In genomic region chr18:54357082-54357659, GRCh38 we compare ENCODE assay signal across 8 cellular contexts. TPM values are rescaled to one million over a fixed set of nuclear protein-coding genes. Genes with fewer than 3 reads are reported as not detected.
DNase-seq lines count a peak whose midpoint lies in the region; ATAC-seq and TF ChIP-seq lines count a peak whose summit lies in the region.

No MANE protein-coding gene starts in this region.

- peaks cover 14% of the 10 kb centered on the region for H3K4me1 Mint-ChIP-seq in CD14-positive monocyte
- peaks cover 6% of the 10 kb centered on the region for H3K4me1 Mint-ChIP-seq in activated T-helper 17 cell treated with anti-CD3 and anti-CD28 coated beads, Interleukin-2, amount 50 U/mL, for 72 hours

- H3K4me3 Mint-ChIP-seq in CD14-positive monocyte = peak overlapping the region; percentile 98 to 100
- peak overlapping the region; percentile 99 for H3K4me3 Mint-ChIP-seq in activated T-helper 17 cell treated with anti-CD3 and anti-CD28 coated beads, Interleukin-2, amount 50 U/mL, for 72 hours

- peaks cover 2 to 8% (median 4%) of the 10 kb centered on the region in 3 donors for H3K27me3 Mint-ChIP-seq in CD14-positive monocyte (ENCODE audit: low read depth in 3 of 3)
- H3K27me3 Mint-ChIP-seq in activated T-helper 17 cell treated with anti-CD3 and anti-CD28 coated beads, Interleukin-2, amount 50 U/mL, for 72 hours = peaks cover 6% of the 10 kb centered on the region

- H3K36me3 Mint-ChIP-seq in CD14-positive monocyte = peaks cover 6 to 8% of the 10 kb centered on the region in 2 donors
- H3K36me3 Mint-ChIP-seq in activated T-helper 17 cell treated with anti-CD3 and anti-CD28 coated beads, Interleukin-2, amount 50 U/mL, for 72 hours (ENCODE audit: low read depth) = peaks cover 28% of the 10 kb centered on the region

- peak overlapping the region in 4 of 7 donors; percentile 14 to 95 (median 75) for H3K27ac Mint-ChIP-seq in CD14-positive monocyte
- H3K27ac Mint-ChIP-seq in activated T-helper 17 cell treated with anti-CD3 and anti-CD28 coated beads, Interleukin-2, amount 50 U/mL, for 72 hours = peak overlapping the region; percentile 99

- no peak for DNase-seq in CD14-positive monocyte (ENCODE audit: low spot score)
- DNase-seq in HS-5 (ENCODE audit: low read depth) = peak; percentile 0
- DNase-seq in hepatocyte (ENCODE audit: low spot score) = no peak
- no peak for DNase-seq in smooth muscle cell (lab: John Stamatoyannopoulos, UW; ENCODE audit: unreplicated experiment)
- DNase-seq in islet precursor cell = no peak
- DNase-seq in foreskin melanocyte = no peak

- H3F3A ChIP-seq in smooth muscle cell (ENCODE audit: low read depth) = no peaks in the 10 kb centered on the region

- peak overlapping the region; percentile 93 for H3K4me2 ChIP-seq in hepatocyte
- H3K4me2 ChIP-seq in smooth muscle cell = peak overlapping the region; percentile 88

- H3K36me3 ChIP-seq in hepatocyte (replicated peaks; ENCODE audit: insufficient read depth, low read depth) (no peaks in the 10 kb centered on the region), smooth muscle cell (ENCODE audit: low read depth) (no peaks in the 10 kb centered on the region)

- H3K27ac ChIP-seq in hepatocyte (peak overlapping the region; percentile 26), smooth muscle cell (ENCODE audit: low read depth) (no peak overlapping the region)

- peaks cover 5% of the 10 kb centered on the region for H3K4me1 ChIP-seq in hepatocyte (ENCODE audit: insufficient read depth)
- H3K4me1 ChIP-seq in smooth muscle cell (ENCODE audit: low read depth) = peaks cover 16% of the 10 kb centered on the region

- H4K20me1 ChIP-seq in hepatocyte (ENCODE audit: insufficient read depth, poor library complexity, severe bottlenecking) = no peaks in the 10 kb centered on the region
- H4K20me1 ChIP-seq in smooth muscle cell (ENCODE audit: low read depth) = no peaks in the 10 kb centered on the region

- intact Hi-C loops in CD14-positive monocyte (cut with micrococcal nuclease) = loop anchor here (5.0 to 10.0 kb wide), 3 partner anchors 82 to 135 kb away; partner anchors contain the start of gene MBD2 (in 2 of the 2)

- H3K27me3 ChIP-seq in hepatocyte = no peaks in the 10 kb centered on the region
- H3K27me3 ChIP-seq in smooth muscle cell (ENCODE audit: low read depth) = no peaks in the 10 kb centered on the region

- 4% methylated on average over 14 of the region's 15 CpGs for WGBS in hepatocyte (ENCODE audit: low lambda C conversion rate, missing lambda C conversion rate)
- WGBS in smooth muscle cell (ENCODE audit: low lambda C conversion rate) = 5% methylated on average over 8 of the region's 15 CpGs

- no peaks in the 10 kb centered on the region for H3K9me3 Mint-ChIP-seq in CD14-positive monocyte
- H3K9me3 Mint-ChIP-seq in activated T-helper 17 cell treated with anti-CD3 and anti-CD28 coated beads, Interleukin-2, amount 50 U/mL, for 72 hours = no peaks in the 10 kb centered on the region

- peak; percentile 48 for ATAC-seq in GM19395 (IDR thresholded peaks at IDR 0.05; ENCODE audit: unreplicated experiment)
- peak; percentile 58 for ATAC-seq in activated T-helper 17 cell treated with anti-CD3 and anti-CD28 coated beads, Interleukin-2, amount 50 U/mL, for 72 hours (replicated peaks)

- TF ChIP-seq CTCF in CD14-positive monocyte (IDR thresholded peaks at IDR 0.05) (no peak), hepatocyte (IDR thresholded peaks at IDR 0.05; ENCODE audit: poor library complexity) (no peak), smooth muscle cell (IDR thresholded peaks at IDR 0.05; ENCODE audit: borderline replicate concordance, insufficient read depth, poor library complexity, severe bottlenecking) (no peak)

- peak overlapping the region; percentile 8 for H3K9ac ChIP-seq in smooth muscle cell (ENCODE audit: low read depth)

- H3K79me2 ChIP-seq in hepatocyte (peaks cover 5% of the 10 kb centered on the region), smooth muscle cell (ENCODE audit: low read depth) (peaks cover 19% of the 10 kb centered on the region)

- H3K9me2 ChIP-seq in hepatocyte (replicated peaks; ENCODE audit: insufficient read depth) = no peaks in the 10 kb centered on the region

- peak overlapping the region; percentile 91 for H2AFZ ChIP-seq in hepatocyte
- H2AFZ ChIP-seq in smooth muscle cell (ENCODE audit: low read depth) = peak overlapping the region; percentile 98

- H3K9me3 ChIP-seq in hepatocyte (ENCODE audit: low read depth) (no peaks in the 10 kb centered on the region), smooth muscle cell (replicated peaks; ENCODE audit: low read depth) (no peaks in the 10 kb centered on the region)

- H3K4me3 ChIP-seq in hepatocyte = peak overlapping the region; percentile 86
- peak overlapping the region; percentile 84 for H3K4me3 ChIP-seq in smooth muscle cell

RNA-seq across cellular contexts. Expression of gene STARD6, which starts 0.5 kb away (rescaled TPM):
- polyA plus RNA-seq in CD14-positive monocyte (not detected), hepatocyte (0.18 and 0.81 TPM in 2 replicates), smooth muscle cell (not detected in 2 replicates)
- total RNA-seq in activated T-helper 17 cell treated with anti-CD3 and anti-CD28 coated beads, Interleukin-2, amount 50 U/mL, for 72 hours = under 1 TPM in 1 of 2 donors, not detected in 1; 0.32 TPM
- total RNA-seq in hepatocyte (not detected in 2 replicates), smooth muscle cell (not detected in 2 replicates)

RNA-seq across cellular contexts. Expression of gene C18orf54, which starts 0.5 kb away (rescaled TPM):
- polyA plus RNA-seq in CD14-positive monocyte (under 1 TPM; 0.14 to 0.38 TPM), hepatocyte (1.1 and 1.3 TPM in 2 replicates), smooth muscle cell (3.4 and 4.9 TPM in 2 replicates)
- total RNA-seq in activated T-helper 17 cell treated with anti-CD3 and anti-CD28 coated beads, Interleukin-2, amount 50 U/mL, for 72 hours = 10 to 100 TPM; 11.5 to 14.0 TPM
- total RNA-seq in hepatocyte (1.8 and 6.5 TPM in 2 replicates), smooth muscle cell (9.3 and 12.8 TPM in 2 replicates)
